ENCODE assay signal across 16 cellular contexts in the genomic region with DNA sequence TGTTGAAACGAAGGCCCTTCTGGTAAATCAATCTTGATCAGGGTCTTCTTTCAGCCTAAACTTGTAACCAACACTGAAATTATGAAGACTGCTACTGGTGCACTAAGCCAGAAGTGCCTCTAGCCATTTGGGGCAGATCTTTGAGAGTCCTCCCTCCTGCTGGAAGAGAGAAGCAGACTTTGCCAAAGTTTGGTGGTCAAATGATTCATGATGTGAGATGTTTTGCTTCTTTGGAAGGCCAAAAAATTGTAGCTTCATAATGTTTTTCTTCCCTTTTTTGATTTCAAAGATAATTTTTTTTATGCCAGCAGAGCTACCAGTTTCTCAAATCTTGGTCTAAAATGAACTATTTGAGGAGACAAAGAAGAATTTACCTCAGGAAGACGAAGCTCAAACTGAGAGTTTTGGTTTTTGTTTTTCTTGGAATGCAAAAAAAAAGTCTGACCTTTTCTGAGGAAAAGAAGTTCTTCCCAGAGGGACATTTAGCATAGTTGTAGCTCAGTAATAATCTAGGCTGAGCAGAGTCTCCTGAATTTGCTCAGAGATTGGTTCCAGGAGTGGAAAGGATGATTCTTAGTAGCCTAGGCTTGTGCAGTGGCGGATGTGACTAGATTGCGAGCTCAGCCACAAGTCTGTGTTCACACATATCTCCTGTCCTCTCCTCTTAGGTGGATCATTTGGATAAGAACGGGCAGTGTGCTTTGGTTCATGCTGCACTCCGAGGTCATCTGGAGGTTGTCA. TPM values are rescaled to one million over a fixed set of nuclear protein-coding genes. Genes with fewer than 3 reads are reported as not detected.
A peak's percentile ranks its signal among the peaks of the same experiment; 100 is the strongest.
DNase-seq lines count a peak whose midpoint lies in the region; ATAC-seq and TF ChIP-seq lines count a peak whose summit lies in the region.
"Had no signal": no experiment of that assay in that cellular context is flagged by ENCODE, and none has a peak within 500 bp of the region (broad histone marks: within the 10 kb centered on the region; RNA-seq: fewer than 3 reads in every experiment).

No MANE protein-coding gene starts in this region.

- H2AFZ ChIP-seq in IMR-90 (replicated peaks; ENCODE audit: low read length, poor library complexity), result no peak overlapping the region
- H2AFZ ChIP-seq: parathyroid adenoma had no signal

- no CpG with 5 or more reads among the region's 6 CpGs for WGBS in IMR-90 (ENCODE audit: extremely low coverage in 2 of 2, insufficient read length in 1 of 2), 2 experiments

- H3K9ac ChIP-seq in IMR-90 (ENCODE audit: low read depth, low read length), result no peak overlapping the region
- H3K9ac ChIP-seq: parathyroid adenoma had no signal

- peak overlapping the region; percentile 20 for H3K14ac ChIP-seq in IMR-90 (replicated peaks; ENCODE audit: low read depth, low read length)

- in situ Hi-C loops in IMR-90 (cut with MboI; ENCODE audit: low sequenced_read_pairs), result loop anchor here (10.0 kb wide), 1 partner anchor 700 kb away; no protein-coding TSS in a partner anchor

- no peak overlapping the region for H3K4me2 ChIP-seq in IMR-90 (ENCODE audit: low read depth, low read length)

- H2AK9ac ChIP-seq in IMR-90 (replicated peaks; ENCODE audit: low read depth, low read length, poor library complexity), result no peak overlapping the region

- no peak overlapping the region; the same call in 1 of the 2 replicates for H2AK5ac ChIP-seq in IMR-90 (ENCODE audit: low read depth, low read length)

- TF ChIP-seq CTCF in AG04450 (IDR thresholded peaks at IDR 0.05; ENCODE audit: low read depth, low read length) (no peak), IMR-90 (conservative IDR thresholded peaks at IDR 0.05; ENCODE audit: low read depth, low read length) (no peak), choroid plexus epithelial cell (conservative IDR thresholded peaks at IDR 0.05; ENCODE audit: low read depth, low read length) (peak; percentile 15)

- H2BK15ac ChIP-seq in IMR-90 (ENCODE audit: low read depth, low read length), result no peak overlapping the region

- no peak overlapping the region for H4K8ac ChIP-seq in IMR-90 (ENCODE audit: low read depth in 2 of 2, low read length in 2 of 2)

- H3K56ac ChIP-seq in IMR-90 (ENCODE audit: extremely low read depth, insufficient read depth, low read length), result no peak overlapping the region

- no peak overlapping the region for H3K18ac ChIP-seq in IMR-90 (ENCODE audit: low read depth, low read length)

- DNase-seq in AG04450 (ENCODE audit: low read depth, low spot score), result no peak
- DNase-seq in IMR-90, result peak; percentile 73
- peak; percentile 67 for DNase-seq in choroid plexus epithelial cell (ENCODE audit: low read depth)
- peak; percentile 51 for DNase-seq in iris pigment epithelial cell (ENCODE audit: low read depth)
- no peak for DNase-seq in stimulated activated naive CD8-positive, alpha-beta T cell treated with anti-CD3 and anti-CD28 coated beads, Interleukin-15, Interleukin-2, amounts not matched to agents 100 U/mL and 50 U/mL, for 24 hours
- DNase-seq in NCI-H2107 treated with DMSO at 0.1 percent for 48 hours (lab: John Stamatoyannopoulos, UW; ENCODE audit: unreplicated experiment), result no peak
- DNase-seq: activated CD4-positive, alpha-beta T cell treated with anti-CD3 and anti-CD28 coated beads, Interleukin-2, amount 50 U/mL, for 1 hour; AML-193; DMS153; KBM-7; NCI-H1930; NCI-H774; upper lobe of left lung had no signal

- no peak overlapping the region for H2BK5ac ChIP-seq in IMR-90 (ENCODE audit: low read depth, low read length, poor library complexity, severe bottlenecking)

- H3K4me3 ChIP-seq in AG04450 (ENCODE audit: low read depth, low read length) (no peak overlapping the region), IMR-90 (ENCODE audit: insufficient read depth, low read depth, low read length) (no peak overlapping the region), choroid plexus epithelial cell (ENCODE audit: low read depth, low read length) (no peak overlapping the region)
- H3K4me3 ChIP-seq: upper lobe of left lung had no signal

- POLR2A ChIA-PET in AG04450 (lab: Yijun Ruan, JAX) (no interaction called here), IMR-90 (lab: Charles Lee; ENCODE audit: unreplicated experiment) (no interaction called here)

- intact Hi-C loops in IMR-90 (cut with micrococcal nuclease), result loop anchor here (5.0 kb wide), 1 partner anchor 43 kb away; no protein-coding TSS in a partner anchor

- H2BK120ac ChIP-seq in IMR-90 (ENCODE audit: low read depth, low read length), result no peak overlapping the region

- H3K9me3 ChIP-seq in AG04450 (ENCODE audit: control insufficient read depth, insufficient read depth, low read length) (no peaks in the 10 kb centered on the region), IMR-90 (ENCODE audit: control insufficient read depth, insufficient read depth, low read length) (no peaks in the 10 kb centered on the region)
- H3K9me3 ChIP-seq: upper lobe of left lung had no signal

- 0 out of 2 replicates have a peak overlapping the region, but pooled peaks have one; percentile 13 for H3K23ac ChIP-seq in IMR-90 (ENCODE audit: low read depth, low read length)

- H3K4ac ChIP-seq in IMR-90 (ENCODE audit: low read depth, low read length), result 0 out of 2 replicates have a peak overlapping the region, but pooled peaks have one; percentile 13

- BruUV-seq in IMR-90 (replicated peaks; lab: Mats Ljungman, UMichigan), result no TSS peak

- no peak overlapping the region for H4K5ac ChIP-seq in IMR-90 (ENCODE audit: low read depth, low read length)

- no peak for TF ChIP-seq POLR2A in IMR-90 (IDR thresholded peaks at IDR 0.05; ENCODE audit: low read depth, low read length)

- no peak overlapping the region for H4K91ac ChIP-seq in IMR-90 (ENCODE audit: insufficient read depth, low read depth, low read length)

- peaks cover 12% of the 10 kb centered on the region for H3K9me1 ChIP-seq in IMR-90 (ENCODE audit: insufficient read depth, low read length)

- H3K79me1 ChIP-seq in IMR-90 (ENCODE audit: low read depth in 1 of 2, low read length in 2 of 2), result peaks cover 3 to 7% of the 10 kb centered on the region in 2 experiments; a peak in 1 of 4 replicates

- no peak for TF ChIP-seq RAD21 in IMR-90 (IDR thresholded peaks at IDR 0.05; ENCODE audit: low read length)

- H2BK20ac ChIP-seq in IMR-90 (ENCODE audit: low read depth, low read length), result no peak overlapping the region

- peaks cover 15% of the 10 kb centered on the region for H3K4me1 ChIP-seq in IMR-90 (ENCODE audit: control insufficient read depth, insufficient read depth, low read length)
- H3K4me1 ChIP-seq: parathyroid adenoma had no signal

- H4K20me1 ChIP-seq in IMR-90 (ENCODE audit: insufficient read depth, low read length), result peaks cover 4% of the 10 kb centered on the region; the same call in 1 of the 2 replicates

- dilution Hi-C loops in IMR-90 (cut with HindIII; ENCODE audit: low sequenced_read_pairs, unreplicated experiment), result no loop called here

- CTCF ChIA-PET in AG04450 (lab: Charles Lee), result interaction anchor here (1.1 to 2.0 kb wide), 2 partner anchors 11 to 277 kb away, joined by 3 to 8 read pairs; no protein-coding TSS in a partner anchor
- CTCF ChIA-PET in IMR-90 (lab: Yijun Ruan, JAX), result interaction anchor here (0.7 to 0.8 kb wide), 2 partner anchors 10 to 11 kb away, joined by 3 read pairs; no protein-coding TSS in a partner anchor

- H3K27me3 ChIP-seq in AG04450 (ENCODE audit: control insufficient read depth, insufficient read depth, low read length) (no peaks in the 10 kb centered on the region), IMR-90 (ENCODE audit: control insufficient read depth, insufficient read depth, low read length) (no peaks in the 10 kb centered on the region)
- H3K27me3 ChIP-seq: upper lobe of left lung had no signal

- peak overlapping the region; percentile 3 for H3K27ac ChIP-seq in AG04450 (ENCODE audit: low read depth, low read length)
- 0 out of 2 replicates have a peak overlapping the region, but pooled peaks have one; percentile 35 for H3K27ac ChIP-seq in IMR-90 (ENCODE audit: insufficient read depth, low read length)
- H3K27ac ChIP-seq: parathyroid adenoma had no signal

- no peak; the same call in 1 of the 2 replicates for ATAC-seq in IMR-90 (ENCODE audit: low read depth)
- no peak for ATAC-seq in stimulated activated naive CD8-positive, alpha-beta T cell treated with anti-CD3 and anti-CD28 coated beads, Interleukin-15, Interleukin-2, amounts not matched to agents 100 U/mL and 50 U/mL, for 24 hours
- no peak for ATAC-seq in HG03045 (IDR thresholded peaks at IDR 0.05; ENCODE audit: unreplicated experiment)
- ATAC-seq in GM18519 (IDR thresholded peaks at IDR 0.05; ENCODE audit: low FRiP score, unreplicated experiment), result no peak

- peaks cover 19% of the 10 kb centered on the region for H3K36me3 ChIP-seq in IMR-90 (ENCODE audit: control insufficient read depth, insufficient read depth, low read length)

TF ChIP-seq in IMR-90, 13 proteins besides CTCF, POLR2A, EP300 and RAD21:
- TF ChIP-seq MAFK (IDR thresholded peaks at IDR 0.05; ENCODE audit: low read depth, low read length), result no peak

RNA-seq across cellular contexts. Expression of a gene that starts 50.9 kb away (rescaled TPM):
- polyA plus RNA-seq in AG04450 (2011; rRNA removed) (4.9 and 5.3 TPM in 2 replicates), IMR-90 (2012; rRNA removed) (3.0 and 3.8 TPM in 2 replicates)
- 7.1 and 10.7 TPM in 2 replicates for polyA minus RNA-seq in AG04450 (2011; rRNA and poly(A)+ RNA removed)
- total RNA-seq in IMR-90 (2012; rRNA removed), result 1.1 and 2.5 TPM in 2 replicates
- polyA plus RNA-seq in IMR-90 (2012; cell fraction: cytosol; rRNA removed), result 1.8 and 5.0 TPM in 2 replicates
- polyA plus RNA-seq in IMR-90 (2012; cell fraction: nucleus; rRNA removed; ENCODE audit: low replicate concordance), result 2.9 and 8.1 TPM in 2 replicates

Comparison
In these comparisons a context has a peak if more than half of its experiments do, and no peak if none do; other contexts are left out.
1. DNase-seq: peak in IMR-90 (single experiment), choroid plexus epithelial cell (single experiment) and iris pigment epithelial cell (single experiment); none in AG04450 (single experiment), stimulated activated naive CD8-positive, alpha-beta T cell treated with anti-CD3 and anti-CD28 coated beads, Interleukin-15, Interleukin-2, amounts not matched to agents 100 U/mL and 50 U/mL, for 24 hours (single experiment) and NCI-H2107 treated with DMSO at 0.1 percent for 48 hours (single experiment).